Comparison of ENCODE assay signal across 24 cellular contexts in the genomic region with DNA sequence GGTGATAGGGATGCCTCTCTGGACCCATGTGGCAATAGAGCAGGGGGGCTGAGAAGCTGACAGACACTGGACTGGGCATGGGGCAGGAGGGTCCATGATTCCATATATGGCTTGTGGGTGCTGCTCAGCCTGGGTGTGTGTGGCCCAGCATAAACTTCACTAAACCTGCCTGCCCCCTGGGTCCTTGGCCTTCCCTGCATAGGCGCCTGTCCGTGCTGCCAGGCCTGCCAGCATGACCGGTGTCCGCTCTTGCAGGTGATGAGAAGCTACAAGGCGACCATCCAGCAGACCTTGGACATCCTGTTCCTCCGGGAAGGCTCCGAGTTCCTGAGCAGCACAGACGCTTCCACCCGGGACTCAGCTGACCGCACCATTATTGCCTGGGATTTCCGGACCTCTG.
DNase-seq lines count a peak whose midpoint lies in the region; ATAC-seq, FAIRE-seq and TF ChIP-seq lines count a peak whose summit lies in the region.
"Had no signal": no experiment of that assay in that cellular context is flagged by ENCODE, and none has a peak within 500 bp of the region (broad histone marks: within the 10 kb centered on the region; RNA-seq: fewer than 3 reads in every experiment).

No MANE protein-coding gene starts in this region.

- intact Hi-C loops in activated CD4-positive, alpha-beta T cell treated with anti-CD3 and anti-CD28 coated beads, Interleukin-2, amount 10 ng/mL, durations not matched to agents 24 days and 14 days (cut with micrococcal nuclease): loop anchor here (1.0 kb wide), 1 partner anchor 120 kb away; no protein-coding TSS in a partner anchor
- intact Hi-C loops in spleen (cut with DNase I; ENCODE audit: low total_unique reads): loop anchor here (5.0 kb wide), 1 partner anchor 122 kb away; no protein-coding TSS in a partner anchor

- H3K4me1 Mint-ChIP-seq in activated CD4-positive, alpha-beta T cell treated with anti-CD3 and anti-CD28 coated beads, Interleukin-2, amount 10 ng/mL, durations not matched to agents 24 days and 14 days: no peaks in the 10 kb centered on the region
- H3K4me1 Mint-ChIP-seq: CD8-positive, alpha-beta memory T cell; mesothelial cell of epicardium; naive thymus-derived CD8-positive, alpha-beta T cell had no signal

- no peak overlapping the region for H3K27ac Mint-ChIP-seq in activated CD4-positive, alpha-beta T cell treated with anti-CD3 and anti-CD28 coated beads, Interleukin-2, amount 10 ng/mL, durations not matched to agents 24 days and 14 days
- H3K27ac Mint-ChIP-seq: activated T-helper 1 cell treated with anti-CD3 and anti-CD28 coated beads, Interleukin-12 subunit alpha, Interleukin-12 subunit beta, Interleukin-2, Interleukin-4 antibody, amounts not matched to agents 30 ng/mL and 10 ng/mL and 1 ng/mL, durations not matched to agents 14 hours and 24 hours and 36 hours; effector memory CD8-positive, alpha-beta T cell; HFFc6; mesothelial cell of epicardium; progenitor cell of endocrine pancreas; T-helper 1 cell treated with Interleukin-12 subunit alpha and Interleukin-12 subunit beta and Interleukin-4 antibody, amounts not matched to agents 30 μg/mL and 1 μg/mL, for 36 hours had no signal

- 84 to 92% (median 90%) methylated on average over 8 to 11 of the region's 11 CpGs for WGBS in spleen, 5 donors

- no peak for TF ChIP-seq POLR2A in spleen (IDR thresholded peaks at IDR 0.05)

- FAIRE-seq in frontal cortex (lab: Jason Lieb, UNC): no peak
- FAIRE-seq: GM12891, RCC 7860 had no signal

- H3K9me3 Mint-ChIP-seq in activated CD4-positive, alpha-beta T cell treated with anti-CD3 and anti-CD28 coated beads, Interleukin-2, amount 10 ng/mL, durations not matched to agents 24 days and 14 days: no peaks in the 10 kb centered on the region
- H3K9me3 Mint-ChIP-seq: activated T-helper 1 cell treated with anti-CD3 and anti-CD28 coated beads, Interleukin-12 subunit alpha, Interleukin-12 subunit beta, Interleukin-2, Interleukin-4 antibody, amounts not matched to agents 30 ng/mL and 10 ng/mL and 1 ng/mL, durations not matched to agents 14 hours and 24 hours and 36 hours; CD8-positive, alpha-beta memory T cell; effector memory CD8-positive, alpha-beta T cell; HFFc6; mesothelial cell of epicardium; naive thymus-derived CD8-positive, alpha-beta T cell; T-helper 1 cell treated with Interleukin-12 subunit alpha and Interleukin-12 subunit beta and Interleukin-4 antibody, amounts not matched to agents 30 μg/mL and 1 μg/mL, for 36 hours had no signal

- no peaks in the 10 kb centered on the region for H3K27me3 ChIP-seq in spleen (replicated peaks in 1 of 7)
- H3K27me3 ChIP-seq: body of pancreas, esophagus squamous epithelium had no signal

- no peak overlapping the region for H3K27ac ChIP-seq in spleen
- H3K27ac ChIP-seq: body of pancreas, esophagus squamous epithelium had no signal

- H3K36me3 Mint-ChIP-seq in activated CD4-positive, alpha-beta T cell treated with anti-CD3 and anti-CD28 coated beads, Interleukin-2, amount 10 ng/mL, durations not matched to agents 24 days and 14 days (ENCODE audit: low read depth): no peaks in the 10 kb centered on the region
- H3K36me3 Mint-ChIP-seq: mesothelial cell of epicardium had no signal

- H3K27me3 Mint-ChIP-seq in activated CD4-positive, alpha-beta T cell treated with anti-CD3 and anti-CD28 coated beads, Interleukin-2, amount 10 ng/mL, durations not matched to agents 24 days and 14 days: peaks cover 7% of the 10 kb centered on the region
- H3K27me3 Mint-ChIP-seq: CD8-positive, alpha-beta memory T cell; effector memory CD8-positive, alpha-beta T cell; naive thymus-derived CD8-positive, alpha-beta T cell; progenitor cell of endocrine pancreas had no signal

- H3K9me3 ChIP-seq in spleen: no peaks in the 10 kb centered on the region
- H3K9me3 ChIP-seq: body of pancreas, esophagus squamous epithelium had no signal

- no peak overlapping the region for H3K4me3 ChIP-seq in spleen
- H3K4me3 ChIP-seq: body of pancreas, esophagus squamous epithelium, K562 had no signal

- DNase-seq in activated CD4-positive, alpha-beta T cell treated with anti-CD3 and anti-CD28 coated beads, Interleukin-2, amount 10 ng/mL, durations not matched to agents 24 days and 14 days: peak; percentile 48
- no peak for DNase-seq in activated CD4-positive, alpha-beta T cell treated with anti-CD3 and anti-CD28 coated beads for 4 hours
- DNase-seq in H4 (ENCODE audit: low spot score) (peak; percentile 2), iPS-NIHi11 (ENCODE audit: low spot score) (peak; percentile 4), spleen (peak; percentile 69), frontal cortex (ENCODE audit: low spot score in 2 of 2) (no peak)
- DNase-seq in activated CD4-positive, CD25-positive, alpha-beta regulatory T cell treated with anti-CD3 and anti-CD28 coated beads, Interleukin-2, amount 50 U/mL, for 72 hours: no peak
- DNase-seq: CD8-positive, alpha-beta memory T cell; effector memory CD8-positive, alpha-beta T cell; esophagus squamous epithelium; HFFc6; left colon; NCI-H2171 treated with DMSO at 0.1 percent for 48 hours; NCI-H524 treated with DMSO at 0.1 percent for 48 hours had no signal

- ATAC-seq in GM21717 (IDR thresholded peaks at IDR 0.05; ENCODE audit: unreplicated experiment): no peak
- ATAC-seq: effector memory CD8-positive, alpha-beta T cell; left colon; naive thymus-derived CD8-positive, alpha-beta T cell had no signal

- no peak for TF ChIP-seq CTCF in spleen (IDR thresholded peaks at IDR 0.05 in 8 of 11, conservative IDR thresholded peaks at IDR 0.05 in 3 of 11)

- H3K4me1 ChIP-seq in spleen: peaks cover 0 to 5% (median 0%) of the 10 kb centered on the region in 6 donors
- H3K4me1 ChIP-seq: esophagus squamous epithelium had no signal

- no peak overlapping the region for H3K4me3 Mint-ChIP-seq in activated CD4-positive, alpha-beta T cell treated with anti-CD3 and anti-CD28 coated beads, Interleukin-2, amount 10 ng/mL, durations not matched to agents 24 days and 14 days
- H3K4me3 Mint-ChIP-seq: activated T-helper 1 cell treated with anti-CD3 and anti-CD28 coated beads, Interleukin-12 subunit alpha, Interleukin-12 subunit beta, Interleukin-2, Interleukin-4 antibody, amounts not matched to agents 30 ng/mL and 10 ng/mL and 1 ng/mL, durations not matched to agents 14 hours and 24 hours and 36 hours; CD8-positive, alpha-beta memory T cell; effector memory CD8-positive, alpha-beta T cell; HFFc6; mesothelial cell of epicardium; naive thymus-derived CD8-positive, alpha-beta T cell; T-helper 1 cell treated with Interleukin-12 subunit alpha and Interleukin-12 subunit beta and Interleukin-4 antibody, amounts not matched to agents 30 μg/mL and 1 μg/mL, for 36 hours had no signal

- peaks cover 0 to 52% (median 14%) of the 10 kb centered on the region in 6 donors for H3K36me3 ChIP-seq in spleen

Comparison
In these comparisons a context has a peak if more than half of its experiments do, and no peak if none do; other contexts are left out.
1. DNase-seq: peak in activated CD4-positive, alpha-beta T cell treated with anti-CD3 and anti-CD28 coated beads, Interleukin-2, amount 10 ng/mL, durations not matched to agents 24 days and 14 days (single experiment), H4 (single experiment), iPS-NIHi11 (single experiment) and spleen (single experiment); none in activated CD4-positive, alpha-beta T cell treated with anti-CD3 and anti-CD28 coated beads for 4 hours (0 of 2), frontal cortex (0 of 2) and activated CD4-positive, CD25-positive, alpha-beta regulatory T cell treated with anti-CD3 and anti-CD28 coated beads, Interleukin-2, amount 50 U/mL, for 72 hours (single experiment).